In the genomic region with DNA sequence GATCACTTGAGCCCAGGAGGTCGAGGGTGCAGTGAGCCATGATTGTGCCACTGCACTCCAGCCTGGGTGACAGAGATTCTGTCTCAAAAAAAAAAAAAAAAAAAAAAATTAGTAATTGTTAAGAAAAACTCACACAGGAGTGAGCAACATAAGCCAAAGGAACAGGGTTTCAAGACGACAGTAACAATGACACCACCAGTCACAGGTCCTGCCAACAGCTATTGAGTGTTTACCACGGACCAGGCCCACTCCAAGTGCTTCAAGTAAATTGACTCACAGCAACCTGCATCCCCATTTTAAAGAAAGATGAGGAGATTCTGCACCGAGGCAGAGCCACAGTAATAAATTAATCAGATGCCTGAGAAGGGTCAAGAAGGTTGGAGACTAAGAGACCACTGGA, we compare ENCODE assay signal across 16 cellular contexts.
"Had no signal": no experiment of that assay in that cellular context is flagged by ENCODE, and none has a peak within 500 bp of the region (broad histone marks: within the 10 kb centered on the region; RNA-seq: fewer than 3 reads in every experiment).

No MANE protein-coding gene starts in this region.

- DNase-seq: activated naive CD4-positive, alpha-beta T cell treated with anti-CD3 and anti-CD28 coated beads, Interleukin-2, amount 10 ng/mL, durations not matched to agents 7 days and 5 days; caudate nucleus; effector CD4-positive, alpha-beta T cell; spleen; substantia nigra; T-cell; T-helper 9 cell; uterus had no signal

- ATAC-seq: T-cell had no signal

- H3K27ac ChIP-seq: foreskin keratinocyte, sigmoid colon, spleen, uterus, VCaP had no signal

- H3K36me3 Mint-ChIP-seq: T-cell had no signal

- H3K4me3 Mint-ChIP-seq: activated naive CD4-positive, alpha-beta T cell treated with anti-CD3 and anti-CD28 coated beads, Interleukin-2, amount 10 ng/mL, durations not matched to agents 7 days and 5 days; neural crest cell; T-cell had no signal

- H3K4me1 ChIP-seq: adrenal gland, foreskin keratinocyte, sigmoid colon, uterus had no signal

- H3K4me1 Mint-ChIP-seq: T-cell had no signal

- H3K27ac Mint-ChIP-seq: activated naive CD4-positive, alpha-beta T cell treated with anti-CD3 and anti-CD28 coated beads, Interleukin-2, amount 10 ng/mL, durations not matched to agents 7 days and 5 days; T-cell had no signal

- H3K9me3 ChIP-seq: adrenal gland, sigmoid colon, spleen, tibial nerve, uterus had no signal

- H3K36me3 ChIP-seq: adrenal gland, sigmoid colon, spleen, tibial nerve, uterus had no signal

- H3K9me3 Mint-ChIP-seq: activated naive CD4-positive, alpha-beta T cell treated with anti-CD3 and anti-CD28 coated beads, Interleukin-2, amount 10 ng/mL, durations not matched to agents 7 days and 5 days; neural crest cell had no signal

- H3K27me3 ChIP-seq: adrenal gland, sigmoid colon, spleen, tibial nerve, uterus had no signal

- H3K4me3 ChIP-seq: adrenal gland, coronary artery, sigmoid colon, SK-N-MC, spleen, tibial nerve, uterus had no signal

- H3K27me3 Mint-ChIP-seq: T-cell had no signal
